Comparison of ENCODE assay signal across 14 cellular contexts in the genomic region with DNA sequence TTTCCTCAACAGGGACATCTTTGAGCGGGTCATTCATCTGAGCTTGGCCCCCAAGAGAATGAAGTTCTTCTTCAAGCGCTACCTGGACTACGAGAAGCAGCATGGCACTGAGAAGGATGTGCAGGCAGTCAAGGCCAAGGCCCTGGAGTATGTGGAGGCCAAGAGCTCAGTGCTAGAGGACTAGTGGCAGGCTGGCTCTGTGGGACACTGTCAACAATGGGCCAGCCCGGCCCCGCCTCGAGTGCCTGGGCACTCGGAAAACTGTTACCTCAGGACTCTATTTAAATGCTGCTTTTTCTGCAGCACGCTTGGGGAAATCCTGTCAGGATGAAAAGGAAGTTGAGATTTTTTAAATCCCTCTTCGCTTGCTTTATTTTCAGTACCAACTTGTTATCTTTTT. TPM values are rescaled to one million over a fixed set of nuclear protein-coding genes. Genes with fewer than 3 reads are reported as not detected.
DNase-seq lines count a peak whose midpoint lies in the region; TF ChIP-seq lines count a peak whose summit lies in the region.
"Had no signal": no experiment of that assay in that cellular context is flagged by ENCODE, and none has a peak within 500 bp of the region (broad histone marks: within the 10 kb centered on the region; RNA-seq: fewer than 3 reads in every experiment).

No MANE protein-coding gene starts in this region.

- H3K4me1 ChIP-seq in adipocyte (ENCODE audit: control insufficient read depth, insufficient read depth, low read length) (peaks cover 71% of the 10 kb centered on the region), mesenchymal stem cell (ENCODE audit: control insufficient read depth, insufficient read depth, low read depth, low read length) (peaks cover 13% of the 10 kb centered on the region), A673 (ENCODE audit: insufficient read depth, low read length, poor library complexity, severe bottlenecking) (no peaks in the 10 kb centered on the region)
- H3K4me1 ChIP-seq: body of pancreas had no signal

- POLR2A ChIA-PET in A673 (lab: Charles Lee; ENCODE audit: low non-redundant PET): interaction anchor here (0.6 kb wide), 1 partner anchor 105 kb away, joined by 3 read pairs; no protein-coding TSS in a partner anchor

- H3K23ac ChIP-seq in mesenchymal stem cell (ENCODE audit: low read length in 2 of 2): no peak overlapping the region

- no peak for TF ChIP-seq CTCF in HFFc6 (IDR thresholded peaks at IDR 0.05)
- TF ChIP-seq CTCF in A673 (conservative IDR thresholded peaks at IDR 0.05; ENCODE audit: low read depth, low read length): no peak
- no peak for TF ChIP-seq CTCF in GM20000 (IDR thresholded peaks at IDR 0.05; ENCODE audit: extremely low read depth, missing control alignments)

- H3K4me3 ChIP-seq in adipocyte (ENCODE audit: low read length) (no peak overlapping the region), mesenchymal stem cell (ENCODE audit: insufficient read depth in 1 of 2, low read depth in 1 of 2, low read length in 2 of 2) (peak overlapping the region in 1 of 2 experiments; percentile 43), A673 (ENCODE audit: low read depth, low read length, poor library complexity, severe bottlenecking) (no peak overlapping the region)
- H3K4me3 ChIP-seq: body of pancreas, hepatocyte had no signal

- peak overlapping the region; percentile 20 for H2BK15ac ChIP-seq in mesenchymal stem cell (ENCODE audit: low read depth, poor library complexity, severe bottlenecking)

- H3K4ac ChIP-seq in mesenchymal stem cell (ENCODE audit: low read depth in 1 of 2, low read length in 2 of 2): no peak overlapping the region

- H2AFZ ChIP-seq in mesenchymal stem cell (ENCODE audit: low read depth, low read length): no peak overlapping the region
- H2AFZ ChIP-seq: hepatocyte had no signal

- WGBS in mesenchymal stem cell: 95% methylated on average over 9 of the region's 9 CpGs

- peaks cover 8% of the 10 kb centered on the region for H3K79me1 ChIP-seq in mesenchymal stem cell (replicated peaks; ENCODE audit: low read length, poor library complexity, severe bottlenecking)

- no peak overlapping the region for H2BK5ac ChIP-seq in mesenchymal stem cell (ENCODE audit: low read depth, low read length, poor library complexity, severe bottlenecking)

- H3K27ac ChIP-seq in mesenchymal stem cell (ENCODE audit: low read length, poor library complexity, severe bottlenecking) (no peak overlapping the region), substantia nigra (ENCODE audit: low read depth, low read length, poor library complexity, severe bottlenecking) (peak overlapping the region; percentile 26), A673 (ENCODE audit: low read depth, low read length, poor library complexity, severe bottlenecking) (no peak overlapping the region)
- H3K27ac ChIP-seq: hepatocyte had no signal

- H3K27me3 Mint-ChIP-seq in HFFc6 (ENCODE audit: insufficient read depth): peaks cover 8% of the 10 kb centered on the region
- H3K27me3 Mint-ChIP-seq: stimulated activated naive CD8-positive, alpha-beta T cell treated with anti-CD3 and anti-CD28 coated beads, Interleukin-15, amount 100 ng/mL, for 72 hours had no signal

- no peak overlapping the region for H2AK5ac ChIP-seq in mesenchymal stem cell (ENCODE audit: low read length, severe bottlenecking)

- no peak for TF ChIP-seq POLR2A in erythroblast (IDR thresholded peaks at IDR 0.05; ENCODE audit: low read length)

- H4K91ac ChIP-seq in mesenchymal stem cell (ENCODE audit: low read length): peak overlapping the region; percentile 46

- no peak overlapping the region for H4K8ac ChIP-seq in mesenchymal stem cell (ENCODE audit: low read length)

- intact Hi-C loops in A673 (cut with micrococcal nuclease; ENCODE audit: unreplicated experiment): no loop called here

- no peak overlapping the region for H2BK12ac ChIP-seq in mesenchymal stem cell (ENCODE audit: low read length in 2 of 2)

- peak overlapping the region; percentile 61 for H3K9ac ChIP-seq in adipocyte (ENCODE audit: low read length)
- H3K9ac ChIP-seq in mesenchymal stem cell (ENCODE audit: low read length): peak overlapping the region; percentile 65

- H3K9me3 ChIP-seq in adipocyte (ENCODE audit: control insufficient read depth, low read length) (no peaks in the 10 kb centered on the region), mesenchymal stem cell (ENCODE audit: control insufficient read depth, low read length) (no peaks in the 10 kb centered on the region), A673 (ENCODE audit: low read depth, low read length, poor library complexity, severe bottlenecking) (no peaks in the 10 kb centered on the region)
- H3K9me3 ChIP-seq: body of pancreas had no signal

- no peaks in the 10 kb centered on the region for H3K9me3 Mint-ChIP-seq in HFFc6
- H3K9me3 Mint-ChIP-seq: stimulated activated naive CD8-positive, alpha-beta T cell treated with anti-CD3 and anti-CD28 coated beads, Interleukin-15, amount 100 ng/mL, for 72 hours had no signal

- no peak for DNase-seq in HFFc6
- DNase-seq in adipocyte (ENCODE audit: low read depth): no peak
- no peak for DNase-seq in mesenchymal stem cell
- DNase-seq in substantia nigra (lab: John Stamatoyannopoulos, UW): no peak
- no peak for DNase-seq in A673 (ENCODE audit: low spot score)
- no peak for DNase-seq in GM20000 (ENCODE audit: low spot score)
- DNase-seq in erythroblast (lab: John Stamatoyannopoulos, UW): no peak
- no peak for DNase-seq in activated CD4-positive, CD25-positive, alpha-beta regulatory T cell treated with anti-CD3 and anti-CD28 coated beads, Interleukin-2, amount 50 U/mL, for 72 hours
- DNase-seq: activated T-cell treated with anti-CD3 and anti-CD28 coated beads for 4 hours; NCI-H1092 treated with DMSO at 0.1 percent for 48 hours; NCI-H2227 treated with DMSO at 0.1 percent for 48 hours; stimulated activated naive CD8-positive, alpha-beta T cell treated with anti-CD3 and anti-CD28 coated beads, Interleukin-15, amount 100 ng/mL, for 72 hours had no signal

- H2BK120ac ChIP-seq in mesenchymal stem cell (ENCODE audit: low read depth, low read length): no peak overlapping the region

- no peak overlapping the region for H3K4me2 ChIP-seq in mesenchymal stem cell (ENCODE audit: low read length, poor library complexity, severe bottlenecking)
- H3K4me2 ChIP-seq: hepatocyte had no signal

- CTCF ChIA-PET in A673 (lab: Charles Lee): no interaction called here

- H3K36me3 ChIP-seq in adipocyte (ENCODE audit: control insufficient read depth, insufficient read depth, low read length, severe bottlenecking) (peaks cover 72% of the 10 kb centered on the region), mesenchymal stem cell (ENCODE audit: control insufficient read depth in 1 of 2, insufficient read depth in 2 of 2, low read depth in 1 of 2, low read length in 2 of 2) (peaks cover 76 to 82% of the 10 kb centered on the region in 2 experiments), A673 (ENCODE audit: insufficient read depth, low read length, poor library complexity, severe bottlenecking) (peaks cover 71% of the 10 kb centered on the region)

- H3K14ac ChIP-seq in mesenchymal stem cell (ENCODE audit: low read length in 2 of 2): no peak overlapping the region

- no peak overlapping the region for H3K18ac ChIP-seq in mesenchymal stem cell (ENCODE audit: low read depth in 1 of 2, low read length in 2 of 2)

- BruUV-seq in A673 (replicated peaks; lab: Mats Ljungman, UMichigan): no TSS peak

- no peak overlapping the region for H3K4me3 Mint-ChIP-seq in HFFc6
- H3K4me3 Mint-ChIP-seq: stimulated activated naive CD8-positive, alpha-beta T cell treated with anti-CD3 and anti-CD28 coated beads, Interleukin-15, amount 100 ng/mL, for 72 hours had no signal

- peak overlapping the region; percentile 97 for H3K27ac Mint-ChIP-seq in HFFc6

- H3K27me3 ChIP-seq in adipocyte (replicated peaks; ENCODE audit: control insufficient read depth, insufficient read depth, low read length) (no peaks in the 10 kb centered on the region), mesenchymal stem cell (ENCODE audit: control insufficient read depth in 1 of 2, insufficient read depth in 1 of 2, low read length in 2 of 2) (no peaks in the 10 kb centered on the region), A673 (replicated peaks; ENCODE audit: insufficient read depth, low read depth, low read length, poor library complexity) (no peaks in the 10 kb centered on the region)
- H3K27me3 ChIP-seq: body of pancreas, hepatocyte had no signal

- H3K4me1 Mint-ChIP-seq in HFFc6 (ENCODE audit: low read depth): peaks cover 69% of the 10 kb centered on the region

- H3K36me3 Mint-ChIP-seq in HFFc6 (ENCODE audit: low read depth): peaks cover 57% of the 10 kb centered on the region

RNA-seq across cellular contexts. Expression of a gene that starts 6.8 kb away (rescaled TPM):
- 10 to 100 TPM; 41.0 to 46.0 (median 45.1) TPM for total RNA-seq in HFFc6 (2021; fragmentation: NEBNext Ultra II Directional; extraction: Animal tissue kit (Norgen Biotek cat#: 25700))
- 8.7 TPM for polyA plus RNA-seq in mesenchymal stem cell (2013, experiment 1 of 2)
- 8.2 TPM for polyA plus RNA-seq in mesenchymal stem cell (2013, experiment 2 of 2)
- 5.9 TPM in 2 replicates for total RNA-seq in A673 (2021)

RNA-seq across cellular contexts. Expression of a gene that starts 13.3 kb away (rescaled TPM):
- not detected for total RNA-seq in HFFc6 (2021; fragmentation: NEBNext Ultra II Directional; extraction: Animal tissue kit (Norgen Biotek cat#: 25700))
- not detected for polyA plus RNA-seq in mesenchymal stem cell (2013, experiment 1 of 2)
- not detected for polyA plus RNA-seq in mesenchymal stem cell (2013, experiment 2 of 2)
- not detected in 2 replicates for total RNA-seq in A673 (2021)
- total RNA-seq: body of pancreas, hepatocyte had no signal

RNA-seq across cellular contexts. Expression of a gene that starts 33.7 kb away (rescaled TPM):
- under 1 TPM in 1 of 6 experiments, not detected in 5; 0.09 TPM for total RNA-seq in HFFc6 (2021; fragmentation: NEBNext Ultra II Directional; extraction: Animal tissue kit (Norgen Biotek cat#: 25700))
- not detected for polyA plus RNA-seq in mesenchymal stem cell (2013, experiment 1 of 2)
- not detected for polyA plus RNA-seq in mesenchymal stem cell (2013, experiment 2 of 2)
- not detected in 2 replicates for total RNA-seq in A673 (2021)
- total RNA-seq: hepatocyte had no signal
- polyA plus RNA-seq: hepatocyte had no signal

RNA-seq across cellular contexts. Expression of a gene that starts 48.1 kb away (rescaled TPM):
- under 1 TPM; 0.06 to 0.46 (median 0.27) TPM for total RNA-seq in HFFc6 (2021; fragmentation: NEBNext Ultra II Directional; extraction: Animal tissue kit (Norgen Biotek cat#: 25700))
- 0.01 TPM for polyA plus RNA-seq in mesenchymal stem cell (2013, experiment 1 of 2)
- polyA plus RNA-seq in mesenchymal stem cell (2013, experiment 2 of 2): 0.04 TPM
- 0.50 and 0.52 TPM in 2 replicates for total RNA-seq in A673 (2021)

RNA-seq across cellular contexts. Expression of a gene that starts 48.9 kb away (rescaled TPM):
- total RNA-seq in HFFc6 (2021; fragmentation: NEBNext Ultra II Directional; extraction: Animal tissue kit (Norgen Biotek cat#: 25700)): 10 to 100 TPM; 30.8 to 38.4 (median 32.1) TPM
- polyA plus RNA-seq in mesenchymal stem cell (2013, experiment 1 of 2): 10.6 TPM
- 10.0 TPM for polyA plus RNA-seq in mesenchymal stem cell (2013, experiment 2 of 2)
- total RNA-seq in A673 (2021): 68.6 and 78.1 TPM in 2 replicates
